Comparison of ENCODE assay signal across 10 cellular contexts in genomic region chr6:56714982-56715456, GRCh38.
DNase-seq lines count a peak whose midpoint lies in the region; ATAC-seq, FAIRE-seq and TF ChIP-seq lines count a peak whose summit lies in the region.
"Had no signal": no experiment of that assay in that cellular context is flagged by ENCODE, and none has a peak within 500 bp of the region (broad histone marks: within the 10 kb centered on the region; RNA-seq: fewer than 3 reads in every experiment).

No MANE protein-coding gene starts in this region.

- no peaks in the 10 kb centered on the region for H3K79me2 ChIP-seq in HepG2 (ENCODE audit: insufficient read depth, low read length)

- H4K20me1 ChIP-seq in HepG2 (ENCODE audit: insufficient read depth, low read length): no peaks in the 10 kb centered on the region

- H3K4me3 ChIP-seq in A549: no peak overlapping the region
- no peak overlapping the region for H3K4me3 ChIP-seq in HUES48 (ENCODE audit: low read depth, low read length)
- H3K4me3 ChIP-seq in cardiac fibroblast (replicated peaks in 1 of 2; ENCODE audit: low read depth in 2 of 2, low read length in 2 of 2): no peak overlapping the region
- H3K4me3 ChIP-seq in HepG2 (replicated peaks in 1 of 3; ENCODE audit: insufficient read depth in 1 of 3, low read depth in 2 of 3, low read length in 3 of 3): no peak overlapping the region

- POLR2A ChIA-PET in A549 (lab: Yijun Ruan, JAX) (interaction anchor here (0.6 kb wide), 1 partner anchor 96 kb away, joined by 13 read pairs; no protein-coding TSS in a partner anchor), HepG2 (lab: Yijun Ruan, JAX) (interaction anchor here (1.5 to 3.7 kb wide), 3 partner anchors 14 to 25 kb away, joined by 3 to 15 read pairs (median 4); no protein-coding TSS in a partner anchor)

- H3K9me3 ChIP-seq in A549 (no peaks in the 10 kb centered on the region), HUES48 (ENCODE audit: control insufficient read depth, insufficient read depth, low read length) (0 out of 2 replicates have a peak, but pooled peaks cover 5% of the 10 kb centered on the region), HepG2 (ENCODE audit: low read length) (no peaks in the 10 kb centered on the region)

- TF ChIP-seq POLR2A in A549 (IDR thresholded peaks at IDR 0.05; ENCODE audit: low read length): no peak
- TF ChIP-seq POLR2A in HepG2 (IDR thresholded peaks at IDR 0.05; ENCODE audit: insufficient read depth in 1 of 2, low read depth in 2 of 2, low read length in 2 of 2): no peak

- H3K4me1 ChIP-seq in A549: peaks cover 56% of the 10 kb centered on the region
- H3K4me1 ChIP-seq in HUES48 (ENCODE audit: control insufficient read depth, insufficient read depth, low read length): peaks cover 57% of the 10 kb centered on the region
- peaks cover 47% of the 10 kb centered on the region for H3K4me1 ChIP-seq in HepG2 (ENCODE audit: insufficient read depth, low read length)

- no peaks in the 10 kb centered on the region for H3K36me3 ChIP-seq in HUES48 (ENCODE audit: control insufficient read depth, insufficient read depth, low read length)
- no peaks in the 10 kb centered on the region for H3K36me3 ChIP-seq in HepG2 (replicated peaks in 1 of 2; ENCODE audit: control insufficient read depth in 1 of 2, insufficient read depth in 2 of 2, low read length in 2 of 2)

- no TSS peak for BruUV-seq in HepG2 (replicated peaks; lab: Mats Ljungman, UMichigan)

- whole genome bisulfite sequencing in A549 (ENCODE audit: missing lambda C conversion rate): 4% methylated on average over 2 of the region's 2 CpGs
- 20% methylated on average over 2 of the region's 2 CpGs for WGBS in HepG2 (ENCODE audit: low lambda C conversion rate)

- TF ChIP-seq EP300 in A549 (IDR thresholded peaks at IDR 0.05): no peak
- peak in 1 of 2 experiments; percentile 74; a peak in 2 of 4 replicates for TF ChIP-seq EP300 in HepG2 (IDR thresholded peaks at IDR 0.05; ENCODE audit: low read depth in 2 of 2, low read length in 2 of 2)
- no peak for TF ChIP-seq EP300 in HepG2 (CRISPR knock-in tag; IDR thresholded peaks at IDR 0.05; ENCODE audit: borderline replicate concordance)

- H3K9ac ChIP-seq in HUES48 (ENCODE audit: low read depth, low read length) (no peak overlapping the region), HepG2 (ENCODE audit: insufficient read depth, low read depth, low read length) (no peak overlapping the region)

- H3K27ac ChIP-seq in A549 (peak overlapping the region; percentile 75 to 87), HUES48 (ENCODE audit: low read depth, low read length) (peak overlapping the region; percentile 91), HepG2 (ENCODE audit: extremely low read length, insufficient read depth, low read length) (peak overlapping the region; percentile 31)

- H3K4me2 ChIP-seq in A549: peak overlapping the region; percentile 74
- peak overlapping the region; percentile 41 for H3K4me2 ChIP-seq in HepG2 (ENCODE audit: low read depth, low read length)

- peak in 1 of 2 experiments; percentile 68 for DNase-seq in A549 (ENCODE audit: low read depth in 1 of 2, low spot score in 1 of 2)
- DNase-seq in cardiac fibroblast (ENCODE audit: low read depth in 2 of 2): peak; percentile 62 to 87
- DNase-seq in HepG2 (ENCODE audit: low spot score): peak; percentile 81
- DNase-seq in NCI-H1436 treated with DMSO at 0.1 percent for 48 hours (lab: John Stamatoyannopoulos, UW): no peak
- no peak for DNase-seq in NCI-H2227 (lab: John Stamatoyannopoulos, UW; ENCODE audit: unreplicated experiment)
- DNase-seq in anterior cingulate cortex (lab: John Stamatoyannopoulos, UW): no peak
- DNase-seq: CD8-positive, alpha-beta T cell; NCI-H1436 had no signal

- TF ChIP-seq RAD21 in A549 (conservative IDR thresholded peaks at IDR 0.05 in 1 of 2, IDR thresholded peaks at IDR 0.05 in 1 of 2) (no peak), HepG2 (CRISPR knock-in tag; IDR thresholded peaks at IDR 0.05) (no peak)

- ATAC-seq in A549 (peak; percentile 73 to 80), HepG2 (peak; percentile 94), HG02870 (IDR thresholded peaks at IDR 0.05; ENCODE audit: unreplicated experiment) (no peak)
- ATAC-seq: CD8-positive, alpha-beta T cell had no signal

- CTCF ChIA-PET in A549 (lab: Yijun Ruan, JAX): interaction anchor here (0.8 to 1.4 kb wide), 2 partner anchors 15 to 240 kb away, joined by 3 to 4 read pairs; partner anchors contain the start of gene BEND6
- CTCF ChIA-PET in HepG2 (lab: Yijun Ruan, JAX; ENCODE audit: low intra/inter-chr PET ratio, low total read pairs): no interaction called here

- H3K27me3 ChIP-seq in HUES48 (ENCODE audit: control insufficient read depth, insufficient read depth, low read length): no peaks in the 10 kb centered on the region
- H3K27me3 ChIP-seq in HepG2 (ENCODE audit: control insufficient read depth in 1 of 2, insufficient read depth in 2 of 2, low read length in 2 of 2): no peaks in the 10 kb centered on the region

- intact Hi-C loops in HepG2 (cut with micrococcal nuclease; ENCODE audit: unreplicated experiment): no loop called here

- FAIRE-seq in A549 (lab: Jason Lieb, UNC): peak; percentile 61
- FAIRE-seq in HepG2 (lab: Jason Lieb, UNC): peak; percentile 68

- H2AFZ ChIP-seq in HepG2 (ENCODE audit: low read length): no peak overlapping the region

- in situ Hi-C loops in HepG2 (cut with HindIII; ENCODE audit: extremely low pct_ligation_motif_present, low pct_unique_long_range_greater_than_20kb): loop anchor here (5.0 kb wide), 2 partner anchors 37 to 132 kb away; no protein-coding TSS in a partner anchor

- TF ChIP-seq CTCF in A549 (IDR thresholded peaks at IDR 0.05) (no peak), cardiac fibroblast (IDR thresholded peaks at IDR 0.05; ENCODE audit: low read depth, low read length) (no peak), HepG2 (CRISPR knock-in tag; IDR thresholded peaks at IDR 0.05) (no peak)

TF ChIP-seq in A549, 52 proteins besides CTCF, POLR2A, EP300 and RAD21 (continues in another document):
- TF ChIP-seq CBX2 (IDR thresholded peaks at IDR 0.05; ENCODE audit: borderline replicate concordance, low read depth) (no peak), ELK1 (IDR thresholded peaks at IDR 0.05; ENCODE audit: low read depth, low read length) (no peak), JUN (IDR thresholded peaks at IDR 0.05) (peak in 1 of 2 experiments; percentile 50; a peak in 1 of 5 replicates), ZFP36 (IDR thresholded peaks at IDR 0.05; ENCODE audit: borderline replicate concordance, partially characterized antibody) (no peak), SMC3 (IDR thresholded peaks at IDR 0.05) (0 out of 3 replicates have a peak, but pooled peaks have one; percentile 5), FOSL2 (IDR thresholded peaks at IDR 0.05) (peak; percentile 57; the same call in 1 of the 2 replicates), FOSL2 (CRISPR knock-in tag; IDR thresholded peaks at IDR 0.05) (peak; percentile 63), JUNB (IDR thresholded peaks at IDR 0.05) (peak; percentile 73), RARB (CRISPR knock-in tag; IDR thresholded peaks at IDR 0.05) (no peak), CHD2 (IDR thresholded peaks at IDR 0.05; ENCODE audit: low read length, partially characterized antibody) (no peak)

TF ChIP-seq in HepG2, 621 proteins besides CTCF, POLR2A, EP300 and RAD21 (continues in another document):
- TF ChIP-seq, protein P1, sequence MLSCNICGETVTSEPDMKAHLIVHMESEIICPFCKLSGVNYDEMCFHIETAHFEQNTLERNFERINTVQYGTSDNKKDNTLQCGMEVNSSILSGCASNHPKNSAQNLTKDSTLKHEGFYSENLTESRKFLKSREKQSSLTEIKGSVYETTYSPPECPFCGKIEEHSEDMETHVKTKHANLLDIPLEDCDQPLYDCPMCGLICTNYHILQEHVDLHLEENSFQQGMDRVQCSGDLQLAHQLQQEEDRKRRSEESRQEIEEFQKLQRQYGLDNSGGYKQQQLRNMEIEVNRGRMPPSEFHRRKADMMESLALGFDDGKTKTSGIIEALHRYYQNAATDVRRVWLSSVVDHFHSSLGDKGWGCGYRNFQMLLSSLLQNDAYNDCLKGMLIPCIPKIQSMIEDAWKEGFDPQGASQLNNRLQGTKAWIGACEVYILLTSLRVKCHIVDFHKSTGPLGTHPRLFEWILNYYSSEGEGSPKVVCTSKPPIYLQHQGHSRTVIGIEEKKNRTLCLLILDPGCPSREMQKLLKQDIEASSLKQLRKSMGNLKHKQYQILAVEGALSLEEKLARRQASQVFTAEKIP (CRISPR knock-in tag; IDR thresholded peaks at IDR 0.05; ENCODE audit: borderline replicate concordance): no peak
- TF ChIP-seq CBX1 (IDR thresholded peaks at IDR 0.05; ENCODE audit: low read depth) (no peak), NR2C2 (CRISPR knock-in tag; IDR thresholded peaks at IDR 0.05; ENCODE audit: borderline replicate concordance) (no peak), ZNF101 (CRISPR knock-in tag; IDR thresholded peaks at IDR 0.05; ENCODE audit: borderline replicate concordance, low read depth) (no peak), TMF1 (CRISPR knock-in tag; IDR thresholded peaks at IDR 0.05; ENCODE audit: low read depth) (no peak), ZNF747 (CRISPR knock-in tag; IDR thresholded peaks at IDR 0.05; ENCODE audit: borderline replicate concordance) (no peak), SNAI1 (CRISPR knock-in tag; IDR thresholded peaks at IDR 0.05; ENCODE audit: borderline replicate concordance) (no peak)
- TF ChIP-seq, protein P2, sequence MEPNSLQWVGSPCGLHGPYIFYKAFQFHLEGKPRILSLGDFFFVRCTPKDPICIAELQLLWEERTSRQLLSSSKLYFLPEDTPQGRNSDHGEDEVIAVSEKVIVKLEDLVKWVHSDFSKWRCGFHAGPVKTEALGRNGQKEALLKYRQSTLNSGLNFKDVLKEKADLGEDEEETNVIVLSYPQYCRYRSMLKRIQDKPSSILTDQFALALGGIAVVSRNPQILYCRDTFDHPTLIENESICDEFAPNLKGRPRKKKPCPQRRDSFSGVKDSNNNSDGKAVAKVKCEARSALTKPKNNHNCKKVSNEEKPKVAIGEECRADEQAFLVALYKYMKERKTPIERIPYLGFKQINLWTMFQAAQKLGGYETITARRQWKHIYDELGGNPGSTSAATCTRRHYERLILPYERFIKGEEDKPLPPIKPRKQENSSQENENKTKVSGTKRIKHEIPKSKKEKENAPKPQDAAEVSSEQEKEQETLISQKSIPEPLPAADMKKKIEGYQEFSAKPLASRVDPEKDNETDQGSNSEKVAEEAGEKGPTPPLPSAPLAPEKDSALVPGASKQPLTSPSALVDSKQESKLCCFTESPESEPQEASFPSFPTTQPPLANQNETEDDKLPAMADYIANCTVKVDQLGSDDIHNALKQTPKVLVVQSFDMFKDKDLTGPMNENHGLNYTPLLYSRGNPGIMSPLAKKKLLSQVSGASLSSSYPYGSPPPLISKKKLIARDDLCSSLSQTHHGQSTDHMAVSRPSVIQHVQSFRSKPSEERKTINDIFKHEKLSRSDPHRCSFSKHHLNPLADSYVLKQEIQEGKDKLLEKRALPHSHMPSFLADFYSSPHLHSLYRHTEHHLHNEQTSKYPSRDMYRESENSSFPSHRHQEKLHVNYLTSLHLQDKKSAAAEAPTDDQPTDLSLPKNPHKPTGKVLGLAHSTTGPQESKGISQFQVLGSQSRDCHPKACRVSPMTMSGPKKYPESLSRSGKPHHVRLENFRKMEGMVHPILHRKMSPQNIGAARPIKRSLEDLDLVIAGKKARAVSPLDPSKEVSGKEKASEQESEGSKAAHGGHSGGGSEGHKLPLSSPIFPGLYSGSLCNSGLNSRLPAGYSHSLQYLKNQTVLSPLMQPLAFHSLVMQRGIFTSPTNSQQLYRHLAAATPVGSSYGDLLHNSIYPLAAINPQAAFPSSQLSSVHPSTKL (CRISPR knock-in tag; IDR thresholded peaks at IDR 0.05): peak; percentile 86

Comparison
In these comparisons a context has a peak if more than half of its experiments do, and no peak if none do; other contexts are left out.
1. DNase-seq: peak in cardiac fibroblast (2 of 2) and HepG2 (single experiment); none in NCI-H1436 treated with DMSO at 0.1 percent for 48 hours (single experiment), NCI-H2227 (single experiment) and anterior cingulate cortex (0 of 58).
2. H3K27ac ChIP-seq: peak in every context shown above with its lines; median percentile 91 in HUES48; 81 in A549; 31 in HepG2.
3. Of the 38 proteins assayed by ChIP-seq in both HepG2 and A549: peak only in HepG2: EHMT2; only in A549: BCL3, JUNB, MAX, PBX3 and SMC3; in both: FOSL2; in neither: 27; mixed calls (peak in some experiments, not most) for 4.